In genomic region chr4:159779716-159780115, GRCh38 we compare ENCODE assay signal across 29 cellular contexts.
"Had no signal": no experiment of that assay in that cellular context is flagged by ENCODE, and none has a peak within 500 bp of the region (broad histone marks: within the 10 kb centered on the region; RNA-seq: fewer than 3 reads in every experiment).

No MANE protein-coding gene starts in this region.

- H3K27me3 ChIP-seq: adrenal gland, brain microvascular endothelial cell, foreskin keratinocyte, gastrocnemius medialis, heart right ventricle had no signal

- H3K4me1 ChIP-seq: adrenal gland, foreskin keratinocyte, gastrocnemius medialis, heart right ventricle had no signal

- DNase-seq: activated CD4-positive, alpha-beta memory T cell treated with anti-CD3 and anti-CD28 coated beads for 36 hours; activated CD4-positive, alpha-beta T cell treated with anti-CD3 and anti-CD28 coated beads for 36 hours; activated CD4-positive, alpha-beta T cell treated with anti-CD3 and anti-CD28 coated beads, Interleukin-2, amount 10 ng/mL, durations not matched to agents 24 days and 14 days; activated CD4-positive, CD25-positive, alpha-beta regulatory T cell; activated CD4-positive, CD25-positive, alpha-beta regulatory T cell treated with anti-CD3 and anti-CD28 coated beads, Interleukin-2, amount 50 U/mL, for 72 hours; activated CD8-positive, alpha-beta memory T cell treated with anti-CD3 and anti-CD28 coated beads, Interleukin-2, amount 10 ng/mL, durations not matched to agents 7 days and 5 days; activated CD8-positive, alpha-beta memory T cell treated with anti-CD3 and anti-CD28 coated beads, Interleukin-2, amount 50 U/mL, for 4 hours; activated CD8-positive, alpha-beta T cell treated with anti-CD3 and anti-CD28 coated beads, Interleukin-2, amount 10 ng/mL, durations not matched to agents 7 days and 5 days; activated effector memory CD4-positive, alpha-beta T cell treated with anti-CD3 and anti-CD28 coated beads, Interleukin-2, amount 50 U/mL, for 16 hours; activated naive CD4-positive, alpha-beta T cell treated with anti-CD3 and anti-CD28 coated beads for 36 hours; activated naive CD8-positive, alpha-beta T cell treated with anti-CD3 and anti-CD28 coated beads for 36 hours; activated naive CD8-positive, alpha-beta T cell treated with anti-CD3 and anti-CD28 coated beads, Interleukin-2, amount 50 U/mL, for 24 hours; activated T-cell treated with anti-CD3 and anti-CD28 coated beads, Interleukin-2, amount 50 U/mL, for 1 hour; activated T-cell treated with anti-CD3 and anti-CD28 coated beads, Interleukin-2, amount 50 U/mL, for 48 hours; adrenal gland; amygdala; aorta; brain microvascular endothelial cell; dorsolateral prefrontal cortex; effector memory CD4-positive, alpha-beta T cell; endodermal cell; foreskin keratinocyte; gastrocnemius medialis; heart right ventricle; T-helper 1 cell; T-helper 17 cell had no signal

- H3K4me3 ChIP-seq: adrenal gland, coronary artery, dorsolateral prefrontal cortex, gastrocnemius medialis, heart right ventricle had no signal

- H3K27ac ChIP-seq: adrenal gland, brain microvascular endothelial cell, coronary artery, dorsolateral prefrontal cortex, foreskin keratinocyte, gastrocnemius medialis, heart right ventricle had no signal

- H3K36me3 ChIP-seq: adrenal gland, brain microvascular endothelial cell, gastrocnemius medialis, heart right ventricle had no signal

- ATAC-seq: activated CD4-positive, alpha-beta T cell treated with anti-CD3 and anti-CD28 coated beads for 36 hours; activated CD8-positive, alpha-beta memory T cell treated with anti-CD3 and anti-CD28 coated beads, Interleukin-2, amount 10 ng/mL, durations not matched to agents 7 days and 5 days; activated CD8-positive, alpha-beta T cell treated with anti-CD3 and anti-CD28 coated beads, Interleukin-2, amount 10 ng/mL, durations not matched to agents 7 days and 5 days; activated naive CD8-positive, alpha-beta T cell treated with anti-CD3 and anti-CD28 coated beads, Interleukin-2, amount 50 U/mL, for 24 hours; esophagus mucosa; foreskin keratinocyte; gastrocnemius medialis; heart right ventricle; T-helper 17 cell had no signal

- FAIRE-seq: bronchial epithelial cell had no signal

- H3K9me3 ChIP-seq: adrenal gland, gastrocnemius medialis had no signal
